ENCODE assay signal across 36 cellular contexts in the genomic region with DNA sequence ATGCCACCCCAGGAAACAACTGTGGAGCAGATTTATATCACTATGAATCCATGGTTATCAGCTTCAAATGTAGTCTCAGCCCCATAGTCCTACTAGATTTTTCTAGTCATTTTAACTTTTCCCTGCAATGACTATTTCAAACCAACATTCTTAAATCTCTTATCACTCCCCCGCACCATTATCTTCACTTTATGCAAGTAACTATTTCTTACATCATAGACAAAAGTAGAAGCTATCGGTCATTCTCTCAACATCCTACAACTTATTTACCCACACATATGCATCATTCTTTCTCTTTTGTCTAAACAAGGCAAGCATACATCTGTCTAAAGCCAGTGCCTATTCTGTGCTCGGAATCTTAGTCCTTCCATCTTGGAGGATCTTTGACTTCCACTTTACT. TPM values are rescaled to one million over a fixed set of nuclear protein-coding genes. Genes with fewer than 3 reads are reported as not detected.
"Had no signal": no experiment of that assay in that cellular context is flagged by ENCODE, and none has a peak within 500 bp of the region (broad histone marks: within the 10 kb centered on the region; RNA-seq: fewer than 3 reads in every experiment).

No MANE protein-coding gene starts in this region.

- H3K27ac ChIP-seq: body of pancreas, brain microvascular endothelial cell, breast epithelium, WERI-Rb-1 had no signal

- H3K27me3 ChIP-seq: body of pancreas, brain microvascular endothelial cell, breast epithelium had no signal

- H3K9me3 Mint-ChIP-seq: activated CD4-positive, alpha-beta memory T cell treated with anti-CD3 and anti-CD28 coated beads, Interleukin-2, amount 10 ng/mL, durations not matched to agents 7 days and 5 days; activated CD4-positive, alpha-beta T cell treated with anti-CD3 and anti-CD28 coated beads, Interleukin-2, amount 10 ng/mL, durations not matched to agents 7 days and 5 days; activated naive CD4-positive, alpha-beta T cell treated with anti-CD3 and anti-CD28 coated beads, Interleukin-2, amount 10 ng/mL, durations not matched to agents 7 days and 5 days; activated naive CD4-positive, alpha-beta T cell treated with anti-CD3 and anti-CD28 coated beads, Interleukin-2, amount 50 U/mL, for 24 hours; activated naive CD8-positive, alpha-beta T cell treated with anti-CD3 and anti-CD28 coated beads, Interleukin-2, amount 10 ng/mL, durations not matched to agents 7 days and 5 days; activated naive CD8-positive, alpha-beta T cell treated with anti-CD3 and anti-CD28 coated beads, Interleukin-2, amount 50 U/mL, for 24 hours; activated T-cell treated with anti-CD3 and anti-CD28 coated beads, Interleukin-2, amount 50 U/mL, for 24 hours; activated T-helper 2 cell treated with anti-CD3 and anti-CD28 coated beads, Interferon-gamma antibody, Interleukin-2, Interleukin-4, amounts not matched to agents 10 μg/mL and 5 μg/mL and 100 μg/mL, durations not matched to agents 14 hours and 24 hours and 36 hours; T-helper 1 cell treated with Interleukin-12 subunit alpha and Interleukin-12 subunit beta and Interleukin-4 antibody, amounts not matched to agents 30 μg/mL and 1 μg/mL, for 36 hours; T-helper 2 cell treated with Interferon-gamma antibody and Interleukin-4, amounts not matched to agents 5 μg/mL and 100 μg/mL, for 36 hours; WTC11 had no signal

- ATAC-seq: activated CD4-positive, alpha-beta T cell treated with anti-CD3 and anti-CD28 coated beads for 36 hours; activated CD4-positive, CD25-positive, alpha-beta regulatory T cell treated with anti-CD3 and anti-CD28 coated beads, Interleukin-2, amount 50 U/mL, for 24 hours; activated CD8-positive, alpha-beta memory T cell treated with anti-CD3 and anti-CD28 coated beads, Interleukin-2, amount 10 ng/mL, durations not matched to agents 7 days and 5 days; activated CD8-positive, alpha-beta T cell treated with anti-CD3 and anti-CD28 coated beads, Interleukin-2, amount 10 ng/mL, durations not matched to agents 7 days and 5 days; activated naive CD8-positive, alpha-beta T cell treated with anti-CD3 and anti-CD28 coated beads, Interleukin-2, amount 50 U/mL, for 24 hours; body of pancreas; WTC11 had no signal

- H3K4me3 Mint-ChIP-seq: activated CD4-positive, alpha-beta memory T cell treated with anti-CD3 and anti-CD28 coated beads, Interleukin-2, amount 10 ng/mL, durations not matched to agents 7 days and 5 days; activated CD4-positive, alpha-beta T cell treated with anti-CD3 and anti-CD28 coated beads for 36 hours; activated CD4-positive, alpha-beta T cell treated with anti-CD3 and anti-CD28 coated beads, Interleukin-2, amount 10 ng/mL, durations not matched to agents 7 days and 5 days; activated CD8-positive, alpha-beta memory T cell treated with anti-CD3 and anti-CD28 coated beads, Interleukin-2, amount 10 ng/mL, durations not matched to agents 7 days and 5 days; activated CD8-positive, alpha-beta T cell treated with anti-CD3 and anti-CD28 coated beads, Interleukin-2, amount 10 ng/mL, durations not matched to agents 7 days and 5 days; activated naive CD4-positive, alpha-beta T cell treated with anti-CD3 and anti-CD28 coated beads, Interleukin-2, amount 10 ng/mL, durations not matched to agents 7 days and 5 days; activated naive CD4-positive, alpha-beta T cell treated with anti-CD3 and anti-CD28 coated beads, Interleukin-2, amount 50 U/mL, for 24 hours; activated naive CD8-positive, alpha-beta T cell; activated naive CD8-positive, alpha-beta T cell treated with anti-CD3 and anti-CD28 coated beads, Interleukin-2, amount 10 ng/mL, durations not matched to agents 7 days and 5 days; activated naive CD8-positive, alpha-beta T cell treated with anti-CD3 and anti-CD28 coated beads, Interleukin-2, amount 50 U/mL, for 24 hours; activated T-cell treated with anti-CD3 and anti-CD28 coated beads, Interleukin-2, amount 50 U/mL, for 24 hours; T-helper 1 cell treated with Interleukin-12 subunit alpha and Interleukin-12 subunit beta and Interleukin-4 antibody, amounts not matched to agents 30 μg/mL and 1 μg/mL, for 36 hours; T-helper 2 cell treated with Interferon-gamma antibody and Interleukin-4, amounts not matched to agents 5 μg/mL and 100 μg/mL, for 36 hours; WTC11 had no signal

- DNase-seq: activated CD4-positive, alpha-beta memory T cell treated with anti-CD3 and anti-CD28 coated beads, Interleukin-2, amount 10 ng/mL, durations not matched to agents 7 days and 5 days; activated CD4-positive, alpha-beta T cell treated with anti-CD3 and anti-CD28 coated beads for 1 hour; activated CD4-positive, alpha-beta T cell treated with anti-CD3 and anti-CD28 coated beads for 36 hours; activated CD4-positive, alpha-beta T cell treated with anti-CD3 and anti-CD28 coated beads for 48 hours; activated CD4-positive, alpha-beta T cell treated with anti-CD3 and anti-CD28 coated beads, Interleukin-2, amount 10 ng/mL, durations not matched to agents 7 days and 5 days; activated CD4-positive, alpha-beta T cell treated with anti-CD3 and anti-CD28 coated beads, Interleukin-2, amount 50 U/mL, for 48 hours; activated CD4-positive, CD25-positive, alpha-beta regulatory T cell; activated CD8-positive, alpha-beta memory T cell treated with anti-CD3 and anti-CD28 coated beads for 24 hours; activated CD8-positive, alpha-beta memory T cell treated with anti-CD3 and anti-CD28 coated beads, Interleukin-2, amount 10 ng/mL, durations not matched to agents 7 days and 5 days; activated CD8-positive, alpha-beta memory T cell treated with anti-CD3 and anti-CD28 coated beads, Interleukin-2, amount 50 U/mL, for 48 hours; activated CD8-positive, alpha-beta T cell treated with anti-CD3 and anti-CD28 coated beads, Interleukin-2, amount 10 ng/mL, durations not matched to agents 7 days and 5 days; activated effector memory CD4-positive, alpha-beta T cell treated with Interleukin-2 at 50 U/mL for 16 hours; activated gamma-delta T cell; activated naive CD4-positive, alpha-beta T cell treated with anti-CD3 and anti-CD28 coated beads, Interleukin-2, amount 10 ng/mL, durations not matched to agents 7 days and 5 days; activated naive CD4-positive, alpha-beta T cell treated with Interleukin-2 at 50 U/mL for 16 hours; activated naive CD8-positive, alpha-beta T cell treated with anti-CD3 and anti-CD28 coated beads, Interleukin-2, amount 10 ng/mL, durations not matched to agents 7 days and 5 days; activated naive CD8-positive, alpha-beta T cell treated with anti-CD3 and anti-CD28 coated beads, Interleukin-2, amount 50 U/mL, for 24 hours; activated T-cell treated with anti-CD3 and anti-CD28 coated beads, Interleukin-2, amount 50 U/mL, for 24 hours; activated T-cell treated with anti-CD3 and anti-CD28 coated beads, Interleukin-2, amount 50 U/mL, for 48 hours; amniotic stem cell; aorta; body of pancreas; brain microvascular endothelial cell; central memory CD4-positive, alpha-beta T cell; T-helper 1 cell; T-helper 2 cell; T-helper 9 cell; WERI-Rb-1 had no signal

- H3K4me3 ChIP-seq: body of pancreas, breast epithelium had no signal

- H3K27ac Mint-ChIP-seq: activated CD4-positive, alpha-beta memory T cell treated with anti-CD3 and anti-CD28 coated beads, Interleukin-2, amount 10 ng/mL, durations not matched to agents 7 days and 5 days; activated CD4-positive, alpha-beta T cell treated with anti-CD3 and anti-CD28 coated beads for 36 hours; activated CD4-positive, alpha-beta T cell treated with anti-CD3 and anti-CD28 coated beads, Interleukin-2, amount 10 ng/mL, durations not matched to agents 7 days and 5 days; activated CD8-positive, alpha-beta memory T cell treated with anti-CD3 and anti-CD28 coated beads, Interleukin-2, amount 10 ng/mL, durations not matched to agents 7 days and 5 days; activated CD8-positive, alpha-beta T cell treated with anti-CD3 and anti-CD28 coated beads, Interleukin-2, amount 10 ng/mL, durations not matched to agents 7 days and 5 days; activated naive CD4-positive, alpha-beta T cell treated with anti-CD3 and anti-CD28 coated beads, Interleukin-2, amount 10 ng/mL, durations not matched to agents 7 days and 5 days; activated naive CD4-positive, alpha-beta T cell treated with anti-CD3 and anti-CD28 coated beads, Interleukin-2, amount 50 U/mL, for 24 hours; activated naive CD8-positive, alpha-beta T cell; activated naive CD8-positive, alpha-beta T cell treated with anti-CD3 and anti-CD28 coated beads, Interleukin-2, amount 10 ng/mL, durations not matched to agents 7 days and 5 days; activated naive CD8-positive, alpha-beta T cell treated with anti-CD3 and anti-CD28 coated beads, Interleukin-2, amount 50 U/mL, for 24 hours; activated T-cell treated with anti-CD3 and anti-CD28 coated beads, Interleukin-2, amount 50 U/mL, for 24 hours; activated T-helper 2 cell treated with anti-CD3 and anti-CD28 coated beads, Interferon-gamma antibody, Interleukin-2, Interleukin-4, amounts not matched to agents 10 μg/mL and 5 μg/mL and 100 μg/mL, durations not matched to agents 14 hours and 24 hours and 36 hours; T-helper 1 cell treated with Interleukin-12 subunit alpha and Interleukin-12 subunit beta and Interleukin-4 antibody, amounts not matched to agents 30 μg/mL and 1 μg/mL, for 36 hours; T-helper 2 cell treated with Interferon-gamma antibody and Interleukin-4, amounts not matched to agents 5 μg/mL and 100 μg/mL, for 36 hours; WTC11 had no signal

- H3K27me3 Mint-ChIP-seq: activated CD4-positive, alpha-beta memory T cell treated with anti-CD3 and anti-CD28 coated beads, Interleukin-2, amount 10 ng/mL, durations not matched to agents 7 days and 5 days; activated CD4-positive, alpha-beta T cell treated with anti-CD3 and anti-CD28 coated beads for 36 hours; activated CD4-positive, alpha-beta T cell treated with anti-CD3 and anti-CD28 coated beads, Interleukin-2, amount 10 ng/mL, durations not matched to agents 7 days and 5 days; activated CD8-positive, alpha-beta memory T cell treated with anti-CD3 and anti-CD28 coated beads, Interleukin-2, amount 10 ng/mL, durations not matched to agents 7 days and 5 days; activated naive CD4-positive, alpha-beta T cell treated with anti-CD3 and anti-CD28 coated beads, Interleukin-2, amount 10 ng/mL, durations not matched to agents 7 days and 5 days; activated naive CD4-positive, alpha-beta T cell treated with anti-CD3 and anti-CD28 coated beads, Interleukin-2, amount 50 U/mL, for 24 hours; activated naive CD8-positive, alpha-beta T cell; activated naive CD8-positive, alpha-beta T cell treated with anti-CD3 and anti-CD28 coated beads, Interleukin-2, amount 10 ng/mL, durations not matched to agents 7 days and 5 days; activated naive CD8-positive, alpha-beta T cell treated with anti-CD3 and anti-CD28 coated beads, Interleukin-2, amount 50 U/mL, for 24 hours; activated T-cell treated with anti-CD3 and anti-CD28 coated beads, Interleukin-2, amount 50 U/mL, for 24 hours had no signal

- H3K36me3 ChIP-seq: breast epithelium had no signal

- H3K9me3 ChIP-seq: body of pancreas, breast epithelium had no signal

RNA-seq across cellular contexts. Expression of gene HPX, which starts 44.9 kb away (rescaled TPM):
- total RNA-seq: activated CD8-positive, alpha-beta T cell treated with anti-CD3 and anti-CD28 coated beads, Interleukin-2, amount 10 ng/mL, durations not matched to agents 7 days and 5 days had no signal
